ENCODE assay signal across 24 cellular contexts in the genomic region with DNA sequence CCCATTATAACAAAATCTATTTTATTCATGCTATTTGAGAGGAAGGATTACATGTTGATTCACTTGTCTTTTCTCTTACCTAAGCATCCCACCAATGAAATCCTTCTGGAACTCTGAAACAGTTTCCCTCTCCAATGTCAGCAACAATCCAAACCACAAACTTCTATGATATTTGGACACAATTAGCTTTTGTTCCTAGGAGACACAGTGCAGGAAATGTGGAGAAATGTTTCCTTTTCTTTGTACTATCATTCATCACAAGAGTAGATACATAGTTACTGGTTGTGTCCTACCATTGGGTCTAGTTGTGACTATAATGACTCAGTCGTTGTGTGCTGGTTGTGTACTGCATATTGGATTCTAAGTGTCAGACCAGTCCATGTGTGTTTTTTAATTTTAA.
DNase-seq lines count a peak whose midpoint lies in the region; ATAC-seq, FAIRE-seq and TF ChIP-seq lines count a peak whose summit lies in the region.
"Had no signal": no experiment of that assay in that cellular context is flagged by ENCODE, and none has a peak within 500 bp of the region (broad histone marks: within the 10 kb centered on the region; RNA-seq: fewer than 3 reads in every experiment).

No MANE protein-coding gene starts in this region.

- ATAC-seq in Right ventricle myocardium superior (ENCODE audit: poor library complexity) (peak; percentile 31), GM21723 (IDR thresholded peaks at IDR 0.05; ENCODE audit: unreplicated experiment) (no peak), HG02852 (IDR thresholded peaks at IDR 0.05; ENCODE audit: unreplicated experiment) (no peak)
- ATAC-seq: stimulated activated naive B cell treated with anti-CD40 and anti-IgM and Interleukin-4, amounts not matched to agents 10 μg/mL and 1 μg/mL and 100 μg/mL, for 72 hours had no signal

- H3K9me2 ChIP-seq in hepatocyte (replicated peaks; ENCODE audit: insufficient read depth) = no peaks in the 10 kb centered on the region

- DNase-seq in Right ventricle myocardium superior (no peak), cardiac septum (ENCODE audit: low spot score) (no peak), adipocyte (ENCODE audit: low read depth) (peak; percentile 45), hepatocyte (ENCODE audit: low spot score) (no peak), urothelium cell line (ENCODE audit: low spot score) (peak; percentile 23), AG08396 (ENCODE audit: low spot score) (no peak)
- DNase-seq: activated CD4-positive, alpha-beta T cell treated with anti-CD3 and anti-CD28 coated beads for 1 hour; activated effector memory CD4-positive, alpha-beta T cell treated with Interleukin-2 at 50 U/mL for 16 hours; CD8-positive, alpha-beta memory T cell; dermis blood vessel endothelial cell; immature natural killer cell; KBM-7; NCI-H1092; NCI-H2081 treated with DMSO at 0.1 percent for 48 hours; NCI-H526 treated with DMSO at 0.1 percent for 48 hours; stimulated activated naive B cell treated with anti-CD40 and anti-IgM and Interleukin-4, amounts not matched to agents 10 μg/mL and 1 μg/mL and 100 μg/mL, for 72 hours; T-helper 9 cell; upper lobe of left lung had no signal

- H3K4me1 ChIP-seq in adipocyte (ENCODE audit: control insufficient read depth, insufficient read depth, low read length) (peaks cover 5% of the 10 kb centered on the region), hepatocyte (ENCODE audit: insufficient read depth) (peaks cover 6% of the 10 kb centered on the region)
- H3K4me1 ChIP-seq: ascending aorta, SJSA1, upper lobe of left lung had no signal

- intact Hi-C loops in Right ventricle myocardium superior (cut with DNase I) = no loop called here
- intact Hi-C loops in cardiac septum (cut with DNase I) = no loop called here

- H3K4me2 ChIP-seq in hepatocyte = no peak overlapping the region

- no peaks in the 10 kb centered on the region for H3K27me3 ChIP-seq in adipocyte (replicated peaks; ENCODE audit: control insufficient read depth, insufficient read depth, low read length)
- no peaks in the 10 kb centered on the region for H3K27me3 ChIP-seq in hepatocyte
- H3K27me3 ChIP-seq: ascending aorta, SJSA1, upper lobe of left lung had no signal

- H3K9me3 ChIP-seq in adipocyte (ENCODE audit: control insufficient read depth, low read length) = no peaks in the 10 kb centered on the region
- H3K9me3 ChIP-seq in hepatocyte (ENCODE audit: low read depth) = no peaks in the 10 kb centered on the region
- H3K9me3 ChIP-seq: SJSA1, upper lobe of left lung had no signal

- peak overlapping the region; percentile 36 for H3K27ac ChIP-seq in hepatocyte
- H3K27ac ChIP-seq: ascending aorta, epithelial cell of prostate, HL-60, SJSA1, upper lobe of left lung had no signal

- no peak for TF ChIP-seq CTCF in hepatocyte (IDR thresholded peaks at IDR 0.05; ENCODE audit: poor library complexity)

- WGBS in hepatocyte (ENCODE audit: low lambda C conversion rate, missing lambda C conversion rate) = 69% methylated on average over 1 of the region's 1 CpG

- H3K9ac ChIP-seq in adipocyte (ENCODE audit: low read length) = no peak overlapping the region

- H3K36me3 ChIP-seq in adipocyte (ENCODE audit: control insufficient read depth, insufficient read depth, low read length, severe bottlenecking) = no peaks in the 10 kb centered on the region
- no peaks in the 10 kb centered on the region for H3K36me3 ChIP-seq in hepatocyte (replicated peaks; ENCODE audit: insufficient read depth, low read depth)
- H3K36me3 ChIP-seq: ascending aorta, SJSA1, upper lobe of left lung had no signal

- H3K4me3 ChIP-seq in adipocyte (ENCODE audit: low read length) = no peak overlapping the region
- no peak overlapping the region for H3K4me3 ChIP-seq in hepatocyte
- H3K4me3 ChIP-seq: ascending aorta, SJSA1, upper lobe of left lung had no signal

- no peak for FAIRE-seq in urothelium cell line (lab: Jason Lieb, UNC)

- no peaks in the 10 kb centered on the region for H3K79me2 ChIP-seq in hepatocyte

- H4K20me1 ChIP-seq in hepatocyte (ENCODE audit: insufficient read depth, poor library complexity, severe bottlenecking) = no peaks in the 10 kb centered on the region

- no peak overlapping the region for H2AFZ ChIP-seq in hepatocyte

Comparison
In these comparisons a context has a peak if more than half of its experiments do, and no peak if none do; other contexts are left out.
1. DNase-seq: peak in adipocyte (single experiment) and urothelium cell line (single experiment); none in Right ventricle myocardium superior (single experiment), cardiac septum (single experiment), hepatocyte (single experiment) and AG08396 (single experiment).